Comparison of ENCODE assay signal across 10 cellular contexts in genomic region chr9:17906841-17907779, GRCh38.
DNase-seq lines count a peak whose midpoint lies in the region; ATAC-seq and TF ChIP-seq lines count a peak whose summit lies in the region.
"Had no signal": no experiment of that assay in that cellular context is flagged by ENCODE, and none has a peak within 500 bp of the region (broad histone marks: within the 10 kb centered on the region; RNA-seq: fewer than 3 reads in every experiment).

No MANE protein-coding gene starts in this region.

- H3K4me1 Mint-ChIP-seq in natural killer cell treated with Interleukin-12 subunit alpha and Interleukin-12 subunit beta and Interleukin-15 and Interleukin-18, amount 100 ng/mL, for 72 hours (ENCODE audit: low read depth in 2 of 2) = no peaks in the 10 kb centered on the region
- H3K4me1 Mint-ChIP-seq in natural killer cell (no peaks in the 10 kb centered on the region), osteocyte (ENCODE audit: unreplicated experiment) (peaks cover 14% of the 10 kb centered on the region)

- peaks cover 0 to 17% of the 10 kb centered on the region in 2 donors for H3K4me1 ChIP-seq in right atrium auricular region

- TF ChIP-seq CTCF in natural killer cell (IDR thresholded peaks at IDR 0.05) (no peak), right atrium auricular region (IDR thresholded peaks at IDR 0.05) (no peak), osteocyte (IDR thresholded peaks at IDR 0.05) (no peak)

- H3K27me3 ChIP-seq in right atrium auricular region (no peaks in the 10 kb centered on the region), MG63 (peaks cover 29% of the 10 kb centered on the region)

- intact Hi-C loops in natural killer cell (cut with micrococcal nuclease) = no loop called here

- H3K36me3 Mint-ChIP-seq in natural killer cell treated with Interleukin-12 subunit alpha and Interleukin-12 subunit beta and Interleukin-15 and Interleukin-18, amount 100 ng/mL, for 72 hours = no peaks in the 10 kb centered on the region
- H3K36me3 Mint-ChIP-seq in natural killer cell (no peaks in the 10 kb centered on the region), osteocyte (ENCODE audit: unreplicated experiment) (peaks cover 4% of the 10 kb centered on the region)
- peaks cover 0 to 13% of the 10 kb centered on the region in 2 donors for H3K36me3 Mint-ChIP-seq in activated naive CD4-positive, alpha-beta T cell treated with anti-CD3 and anti-CD28 coated beads, Interleukin-2, amount 50 U/mL, for 72 hours

- H3K27me3 Mint-ChIP-seq in natural killer cell treated with Interleukin-12 subunit alpha and Interleukin-12 subunit beta and Interleukin-15 and Interleukin-18, amount 100 ng/mL, for 72 hours = peaks cover 0 to 4% of the 10 kb centered on the region in 2 donors
- H3K27me3 Mint-ChIP-seq in natural killer cell (ENCODE audit: low read depth in 2 of 2) (peaks cover 0 to 5% of the 10 kb centered on the region in 2 donors), osteocyte (ENCODE audit: unreplicated experiment) (peaks cover 60% of the 10 kb centered on the region)

- no peak overlapping the region for H3K27ac ChIP-seq in right atrium auricular region

- H3K4me3 Mint-ChIP-seq in natural killer cell treated with Interleukin-12 subunit alpha and Interleukin-12 subunit beta and Interleukin-15 and Interleukin-18, amount 100 ng/mL, for 72 hours = no peak overlapping the region
- H3K4me3 Mint-ChIP-seq in natural killer cell (no peak overlapping the region), osteocyte (ENCODE audit: unreplicated experiment) (peak overlapping the region; percentile 74)
- H3K4me3 Mint-ChIP-seq: dendritic cell treated with granulocyte-macrophage colony-stimulating factor and Interleukin-4, amounts not matched to agents 40 ng/mL and 50 ng/mL, for 4 days had no signal

- H3K27ac Mint-ChIP-seq in natural killer cell treated with Interleukin-12 subunit alpha and Interleukin-12 subunit beta and Interleukin-15 and Interleukin-18, amount 100 ng/mL, for 72 hours = no peak overlapping the region
- H3K27ac Mint-ChIP-seq in natural killer cell (no peak overlapping the region), osteocyte (ENCODE audit: unreplicated experiment) (no peak overlapping the region)
- no peak overlapping the region for H3K27ac Mint-ChIP-seq in activated naive CD4-positive, alpha-beta T cell treated with anti-CD3 and anti-CD28 coated beads, Interleukin-2, amount 50 U/mL, for 72 hours
- H3K27ac Mint-ChIP-seq: dendritic cell treated with granulocyte-macrophage colony-stimulating factor and Interleukin-4, amounts not matched to agents 40 ng/mL and 50 ng/mL, for 4 days had no signal

- peak overlapping the region; percentile 10 to 34 for H3K4me3 ChIP-seq in right atrium auricular region
- no peak overlapping the region for H3K4me3 ChIP-seq in MG63

- H3K9me3 Mint-ChIP-seq in natural killer cell treated with Interleukin-12 subunit alpha and Interleukin-12 subunit beta and Interleukin-15 and Interleukin-18, amount 100 ng/mL, for 72 hours = peaks cover 12% of the 10 kb centered on the region
- H3K9me3 Mint-ChIP-seq in natural killer cell = peaks cover 11 to 15% of the 10 kb centered on the region in 2 donors
- no peaks in the 10 kb centered on the region for H3K9me3 Mint-ChIP-seq in osteocyte (ENCODE audit: unreplicated experiment)
- peaks cover 12 to 17% of the 10 kb centered on the region in 2 donors for H3K9me3 Mint-ChIP-seq in activated naive CD4-positive, alpha-beta T cell treated with anti-CD3 and anti-CD28 coated beads, Interleukin-2, amount 50 U/mL, for 72 hours
- H3K9me3 Mint-ChIP-seq: dendritic cell treated with granulocyte-macrophage colony-stimulating factor and Interleukin-4, amounts not matched to agents 40 ng/mL and 50 ng/mL, for 4 days had no signal

- peak; percentile 33 to 40 for ATAC-seq in natural killer cell treated with Interleukin-12 subunit alpha and Interleukin-12 subunit beta and Interleukin-15 and Interleukin-18, amount 100 ng/mL, for 72 hours
- ATAC-seq in natural killer cell = no peak
- no peak for ATAC-seq in activated naive CD4-positive, alpha-beta T cell treated with anti-CD3 and anti-CD28 coated beads, Interleukin-2, amount 50 U/mL, for 72 hours

- H3K9me3 ChIP-seq in right atrium auricular region (no peaks in the 10 kb centered on the region), MG63 (no peaks in the 10 kb centered on the region)

- no peak for DNase-seq in natural killer cell treated with Interleukin-12 subunit alpha and Interleukin-12 subunit beta and Interleukin-15 and Interleukin-18, amount 100 ng/mL, for 72 hours (ENCODE audit: low spot score)
- DNase-seq in natural killer cell = no peak
- no peak for DNase-seq in right atrium auricular region (ENCODE audit: low spot score)
- no peak for DNase-seq in osteocyte (ENCODE audit: extremely low spot score, unreplicated experiment)
- DNase-seq in MG63 = no peak
- no peak for DNase-seq in activated naive CD4-positive, alpha-beta T cell treated with anti-CD3 and anti-CD28 coated beads, Interleukin-2, amount 50 U/mL, for 72 hours (ENCODE audit: low spot score in 2 of 2)
- DNase-seq in SHP77 treated with DMSO at 0.1 percent for 48 hours (lab: John Stamatoyannopoulos, UW) = no peak
- DNase-seq in activated effector memory CD4-positive, alpha-beta T cell treated with anti-CD3 and anti-CD28 coated beads, Interleukin-2, amount 50 U/mL, for 16 hours = no peak
- DNase-seq: MM.1S had no signal

- no peaks in the 10 kb centered on the region for H3K36me3 ChIP-seq in right atrium auricular region
- no peaks in the 10 kb centered on the region for H3K36me3 ChIP-seq in MG63

Comparison
In these comparisons a context has a peak if more than half of its experiments do, and no peak if none do; other contexts are left out.
1. ATAC-seq: peak in natural killer cell treated with Interleukin-12 subunit alpha and Interleukin-12 subunit beta and Interleukin-15 and Interleukin-18, amount 100 ng/mL, for 72 hours (2 of 2); none in natural killer cell (0 of 3) and activated naive CD4-positive, alpha-beta T cell treated with anti-CD3 and anti-CD28 coated beads, Interleukin-2, amount 50 U/mL, for 72 hours (0 of 2).